14 cellular contexts compared by ENCODE assay signal in genomic region chr2:219642064-219642444, GRCh38. TPM values are rescaled to one million over a fixed set of nuclear protein-coding genes. Genes with fewer than 3 reads are reported as not detected.
DNase-seq lines count a peak whose midpoint lies in the region; ATAC-seq and TF ChIP-seq lines count a peak whose summit lies in the region.
"Had no signal": no experiment of that assay in that cellular context is flagged by ENCODE, and none has a peak within 500 bp of the region (broad histone marks: within the 10 kb centered on the region; RNA-seq: fewer than 3 reads in every experiment).

No MANE protein-coding gene starts in this region.

- H3K4me3 Mint-ChIP-seq in HFFc6 (peak overlapping the region; percentile 21), chondrocyte (ENCODE audit: unreplicated experiment) (no peak overlapping the region), naive B cell (peak overlapping the region in 4 of 8 donors; percentile 15 to 87 (median 48))
- H3K4me3 Mint-ChIP-seq: activated CD4-positive, alpha-beta memory T cell treated with anti-CD3 and anti-CD28 coated beads, Interleukin-2, amount 10 ng/mL, durations not matched to agents 7 days and 5 days; activated T-helper 1 cell treated with anti-CD3 and anti-CD28 coated beads, Interleukin-12 subunit alpha, Interleukin-12 subunit beta, Interleukin-2, Interleukin-4 antibody, amounts not matched to agents 30 ng/mL and 10 ng/mL and 1 ng/mL, durations not matched to agents 14 hours and 24 hours and 36 hours; natural killer cell had no signal

- H3K4me2 ChIP-seq in BLaER1: peak overlapping the region; percentile 79

- DNase-seq in HFFc6: no peak
- DNase-seq in chondrocyte (ENCODE audit: low spot score): no peak
- no peak for DNase-seq in naive B cell
- no peak for DNase-seq in NCI-H1417 (lab: John Stamatoyannopoulos, UW)
- no peak for DNase-seq in cortex of kidney (lab: John Stamatoyannopoulos, UW)
- no peak for DNase-seq in NCI-H2196 treated with DMSO at 0.1 percent for 48 hours (lab: John Stamatoyannopoulos, UW; ENCODE audit: unreplicated experiment)
- DNase-seq in activated CD4-positive, alpha-beta T cell treated with anti-CD3 and anti-CD28 coated beads, Interleukin-2, amount 50 U/mL, for 48 hours: no peak

- peaks cover 51% of the 10 kb centered on the region for H3K4me1 Mint-ChIP-seq in HFFc6 (ENCODE audit: low read depth)
- peaks cover 24% of the 10 kb centered on the region for H3K4me1 Mint-ChIP-seq in chondrocyte (ENCODE audit: low read depth)
- peaks cover 8 to 20% (median 12%) of the 10 kb centered on the region in 3 donors for H3K4me1 Mint-ChIP-seq in naive B cell

- H3K27me3 Mint-ChIP-seq in HFFc6 (ENCODE audit: insufficient read depth) (peaks cover 6% of the 10 kb centered on the region), chondrocyte (ENCODE audit: low read depth) (no peaks in the 10 kb centered on the region), naive B cell (peaks cover 16 to 46% (median 43%) of the 10 kb centered on the region in 3 donors)

- H3K9ac ChIP-seq in BLaER1: no peak overlapping the region
- H3K9ac ChIP-seq: SK-N-SH had no signal

- H3K36me3 ChIP-seq in BLaER1: no peaks in the 10 kb centered on the region
- H3K36me3 ChIP-seq: left lung, tibial artery had no signal

- no peaks in the 10 kb centered on the region for H3K9me3 Mint-ChIP-seq in HFFc6
- no peaks in the 10 kb centered on the region for H3K9me3 Mint-ChIP-seq in chondrocyte (ENCODE audit: low read depth)
- H3K9me3 Mint-ChIP-seq in naive B cell: no peaks in the 10 kb centered on the region
- H3K9me3 Mint-ChIP-seq: activated CD4-positive, alpha-beta memory T cell treated with anti-CD3 and anti-CD28 coated beads, Interleukin-2, amount 10 ng/mL, durations not matched to agents 7 days and 5 days; activated T-helper 1 cell treated with anti-CD3 and anti-CD28 coated beads, Interleukin-12 subunit alpha, Interleukin-12 subunit beta, Interleukin-2, Interleukin-4 antibody, amounts not matched to agents 30 ng/mL and 10 ng/mL and 1 ng/mL, durations not matched to agents 14 hours and 24 hours and 36 hours; natural killer cell had no signal

- TF ChIP-seq CTCF in HFFc6 (IDR thresholded peaks at IDR 0.05) (no peak), chondrocyte (IDR thresholded peaks at IDR 0.05) (no peak)

- ATAC-seq in naive B cell (ENCODE audit: low read depth in 2 of 2): no peak

- H3K27me3 ChIP-seq in BLaER1: no peaks in the 10 kb centered on the region
- H3K27me3 ChIP-seq: tibial artery had no signal

- no peaks in the 10 kb centered on the region; the same call in 1 of the 2 replicates for H3K36me3 Mint-ChIP-seq in HFFc6 (ENCODE audit: low read depth)
- peaks cover 4% of the 10 kb centered on the region for H3K36me3 Mint-ChIP-seq in chondrocyte (ENCODE audit: low read depth)
- H3K36me3 Mint-ChIP-seq in naive B cell: no peaks in the 10 kb centered on the region
- H3K36me3 Mint-ChIP-seq: natural killer cell had no signal

- H3K27ac ChIP-seq in BLaER1: no peak overlapping the region
- H3K27ac ChIP-seq: left lung had no signal

- no peaks in the 10 kb centered on the region for H4K20me1 ChIP-seq in BLaER1

- H3K4me1 ChIP-seq in BLaER1: peaks cover 38% of the 10 kb centered on the region

- no peak overlapping the region for H3K4me3 ChIP-seq in BLaER1
- H3K4me3 ChIP-seq: left lung, tibial artery had no signal

- peak overlapping the region; percentile 75 for H3K27ac Mint-ChIP-seq in HFFc6
- H3K27ac Mint-ChIP-seq in chondrocyte (ENCODE audit: unreplicated experiment): peak overlapping the region; percentile 68
- peak overlapping the region; percentile 64 to 90 (median 76) for H3K27ac Mint-ChIP-seq in naive B cell
- H3K27ac Mint-ChIP-seq: activated CD4-positive, alpha-beta memory T cell treated with anti-CD3 and anti-CD28 coated beads, Interleukin-2, amount 10 ng/mL, durations not matched to agents 7 days and 5 days; activated T-helper 1 cell treated with anti-CD3 and anti-CD28 coated beads, Interleukin-12 subunit alpha, Interleukin-12 subunit beta, Interleukin-2, Interleukin-4 antibody, amounts not matched to agents 30 ng/mL and 10 ng/mL and 1 ng/mL, durations not matched to agents 14 hours and 24 hours and 36 hours had no signal

- H3K9me3 ChIP-seq in BLaER1: no peaks in the 10 kb centered on the region
- H3K9me3 ChIP-seq: left lung, SK-N-SH, tibial artery had no signal

RNA-seq across cellular contexts. Expression of gene SLC4A3, which starts 14.6 kb away (rescaled TPM):
- 10 to 100 TPM in 1 of 6 experiments, 1 to 10 TPM in 5; 3.7 to 13.5 (median 4.3) TPM for total RNA-seq in HFFc6 (2021; fragmentation: NEBNext Ultra II Directional; extraction: Animal tissue kit (Norgen Biotek cat#: 25700))
- 9.7 to 17.2 TPM (median 17.2 TPM) in 3 replicates for total RNA-seq in chondrocyte
- not detected for polyA plus RNA-seq in naive B cell (ENCODE audit: low read depth in 6 of 6)
- total RNA-seq: activated CD4-positive, alpha-beta memory T cell treated with anti-CD3 and anti-CD28 coated beads, Interleukin-2, amount 10 ng/mL, durations not matched to agents 7 days and 5 days; activated T-helper 1 cell treated with anti-CD3 and anti-CD28 coated beads, Interleukin-12 subunit alpha, Interleukin-12 subunit beta, Interleukin-2, Interleukin-4 antibody, amounts not matched to agents 30 ng/mL and 10 ng/mL and 1 ng/mL, durations not matched to agents 14 hours and 24 hours and 36 hours had no signal

RNA-seq across cellular contexts. Expression of gene STK11IP, which starts 44.4 kb away (rescaled TPM):
- 10 to 100 TPM; 17.4 to 21.5 (median 18.9) TPM for total RNA-seq in HFFc6 (2021; fragmentation: NEBNext Ultra II Directional; extraction: Animal tissue kit (Norgen Biotek cat#: 25700))
- total RNA-seq in chondrocyte: 25.5 to 31.9 TPM (median 28.5 TPM) in 3 replicates
- polyA plus RNA-seq in naive B cell (ENCODE audit: low read depth in 6 of 6): 10 to 100 TPM; 11.5 to 16.0 (median 13.5) TPM
